Comparison of ENCODE assay signal across 8 cellular contexts in the genomic region with DNA sequence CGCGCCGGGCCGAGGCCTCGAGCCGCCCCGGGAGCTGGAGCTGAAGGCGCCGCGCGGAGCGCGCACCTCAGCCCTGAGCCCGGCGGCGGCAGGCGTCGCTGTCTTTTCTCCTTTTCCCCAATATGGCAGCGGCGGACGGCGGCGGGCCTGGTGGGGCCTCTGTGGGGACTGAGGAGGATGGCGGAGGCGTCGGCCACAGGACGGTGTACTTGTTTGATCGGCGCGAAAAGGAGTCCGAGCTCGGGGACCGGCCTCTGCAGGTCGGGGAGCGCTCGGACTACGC. TPM values are rescaled to one million over a fixed set of nuclear protein-coding genes. Genes with fewer than 3 reads are reported as not detected.
DNase-seq lines count a peak whose midpoint lies in the region; ATAC-seq, FAIRE-seq and TF ChIP-seq lines count a peak whose summit lies in the region.

No MANE protein-coding gene starts in this region.

- ATAC-seq in DND-41 (ENCODE audit: insufficient read depth, low read depth) (no peak; the same call in 2 of the 3 replicates), HG02840 (IDR thresholded peaks at IDR 0.05; ENCODE audit: low FRiP score, unreplicated experiment) (no peak)

- no peak for DNase-seq in DND-41
- no peak for DNase-seq in GM23248
- no peak for DNase-seq in PC-9
- no peak for DNase-seq in endothelial cell of umbilical vein (ENCODE audit: low read depth, low spot score)
- no peak for DNase-seq in osteocyte (ENCODE audit: extremely low spot score, unreplicated experiment)
- no peak for DNase-seq in NCI-H2029 treated with DMSO at 0.1 percent for 48 hours (lab: John Stamatoyannopoulos, UW)
- DNase-seq in kidney tubule cell (ENCODE audit: low spot score): no peak

- peak overlapping the region; percentile 91 for H3K4me3 Mint-ChIP-seq in osteocyte (ENCODE audit: unreplicated experiment)

- H4K20me1 ChIP-seq in DND-41 (ENCODE audit: insufficient read depth, low read length) (peaks cover 41% of the 10 kb centered on the region), GM23248 (ENCODE audit: insufficient read depth) (peaks cover 4% of the 10 kb centered on the region; the same call in 1 of the 2 replicates), PC-9 (ENCODE audit: insufficient read depth) (peaks cover 32% of the 10 kb centered on the region), endothelial cell of umbilical vein (replicated peaks; ENCODE audit: control insufficient read depth, extremely low read depth, insufficient read depth, low read length) (peaks cover 3% of the 10 kb centered on the region)

- dilution Hi-C loops in endothelial cell of umbilical vein (cut with MboI; ENCODE audit: extremely low pct_ligation_motif_present, low sequenced_read_pairs): no loop called here

- FAIRE-seq in endothelial cell of umbilical vein (lab: Jason Lieb, UNC): no peak

- TF ChIP-seq POLR2A in endothelial cell of umbilical vein (IDR thresholded peaks at IDR 0.05; ENCODE audit: low read depth, low read length): no peak

- no peaks in the 10 kb centered on the region for H3K9me3 Mint-ChIP-seq in osteocyte (ENCODE audit: unreplicated experiment)

- H3K27ac Mint-ChIP-seq in osteocyte (ENCODE audit: unreplicated experiment): peak overlapping the region; percentile 93

- H3K79me2 ChIP-seq in DND-41 (ENCODE audit: insufficient read depth, low read length) (peaks cover 53% of the 10 kb centered on the region), GM23248 (ENCODE audit: insufficient read depth) (peaks cover 51% of the 10 kb centered on the region), PC-9 (ENCODE audit: low read depth) (peaks cover 51% of the 10 kb centered on the region), endothelial cell of umbilical vein (ENCODE audit: control insufficient read depth, insufficient read depth, low read length) (peaks cover 50% of the 10 kb centered on the region)

- in situ Hi-C loops in GM23248 (cut with MboI): no loop called here

- peaks cover 29% of the 10 kb centered on the region for H3K4me1 Mint-ChIP-seq in osteocyte (ENCODE audit: unreplicated experiment)

- CTCF ChIA-PET in PC-9 (lab: Charles Lee): no interaction called here
- CTCF ChIA-PET in endothelial cell of umbilical vein (lab: Charles Lee): interaction anchor here (0.7 to 1.7 kb wide), 4 partner anchors 15 to 108 kb away, joined by 3 to 6 read pairs (median 4); no protein-coding TSS in a partner anchor

- H3K4me2 ChIP-seq in DND-41 (ENCODE audit: insufficient read depth, low read length): peak overlapping the region; percentile 79
- H3K4me2 ChIP-seq in GM23248 (ENCODE audit: unreplicated experiment): peak overlapping the region; percentile 89
- peak overlapping the region; percentile 97 for H3K4me2 ChIP-seq in PC-9
- H3K4me2 ChIP-seq in endothelial cell of umbilical vein (ENCODE audit: insufficient read depth, low read length): peak overlapping the region; percentile 97

- POLR2A ChIA-PET in PC-9 (lab: Charles Lee; ENCODE audit: unreplicated experiment) (interaction anchor here (0.6 to 0.7 kb wide), 3 partner anchors 364 to 1985 kb away, joined by 3 to 6 read pairs (median 3); no protein-coding TSS in a partner anchor), endothelial cell of umbilical vein (lab: Charles Lee) (interaction anchor here (0.8 kb wide), 1 partner anchor 51 kb away, joined by 3 read pairs; no protein-coding TSS in a partner anchor)

- H3K27me3 ChIP-seq in DND-41 (ENCODE audit: insufficient read depth, low read length, poor library complexity): no peaks in the 10 kb centered on the region
- no peaks in the 10 kb centered on the region for H3K27me3 ChIP-seq in GM23248 (replicated peaks; ENCODE audit: insufficient read depth)
- H3K27me3 ChIP-seq in PC-9 (ENCODE audit: insufficient read depth, low read depth): no peaks in the 10 kb centered on the region
- peaks cover 0 to 3% of the 10 kb centered on the region in 2 experiments for H3K27me3 ChIP-seq in endothelial cell of umbilical vein (ENCODE audit: control insufficient read depth in 2 of 2, insufficient read depth in 2 of 2, low read length in 2 of 2)

- no peaks in the 10 kb centered on the region for H3K9me1 ChIP-seq in endothelial cell of umbilical vein (replicated peaks; ENCODE audit: control insufficient read depth, extremely low read depth, insufficient read depth, low read length)

- peak overlapping the region; percentile 97 for H3K9ac ChIP-seq in DND-41 (ENCODE audit: low read depth, low read length)
- H3K9ac ChIP-seq in GM23248: peak overlapping the region; percentile 93
- H3K9ac ChIP-seq in endothelial cell of umbilical vein (replicated peaks; ENCODE audit: extremely low read depth, insufficient read depth, low read length): peak overlapping the region; percentile 96

- H3K36me3 ChIP-seq in DND-41 (ENCODE audit: insufficient read depth, low read length): peaks cover 12% of the 10 kb centered on the region; the same call in 1 of the 2 replicates
- no peaks in the 10 kb centered on the region for H3K36me3 ChIP-seq in GM23248 (ENCODE audit: low read depth)
- no peaks in the 10 kb centered on the region for H3K36me3 ChIP-seq in PC-9 (ENCODE audit: low read depth)
- H3K36me3 ChIP-seq in endothelial cell of umbilical vein (ENCODE audit: control insufficient read depth in 2 of 2, extremely low read depth in 1 of 2, insufficient read depth in 2 of 2, low read length in 2 of 2): no peaks in the 10 kb centered on the region

- peaks cover 2% of the 10 kb centered on the region for H3K36me3 Mint-ChIP-seq in osteocyte (ENCODE audit: unreplicated experiment)

- H3K4me3 ChIP-seq in DND-41 (ENCODE audit: low read depth in 1 of 2, low read length in 2 of 2) (peak overlapping the region; percentile 44 to 71), GM23248 (peak overlapping the region; percentile 80), PC-9 (peak overlapping the region; percentile 74), endothelial cell of umbilical vein (replicated peaks in 1 of 3; ENCODE audit: insufficient read depth in 1 of 3, low read depth in 1 of 3, low read length in 3 of 3) (peak overlapping the region; percentile 60 to 99 (median 78))

- H3K4me1 ChIP-seq in DND-41 (ENCODE audit: insufficient read depth, low read length) (peaks cover 33% of the 10 kb centered on the region), GM23248 (ENCODE audit: insufficient read depth) (peaks cover 23% of the 10 kb centered on the region), PC-9 (replicated peaks; ENCODE audit: insufficient read depth) (peaks cover 50% of the 10 kb centered on the region), endothelial cell of umbilical vein (ENCODE audit: control insufficient read depth, extremely low read depth, insufficient read depth, low read length) (peaks cover 32% of the 10 kb centered on the region)

- H3K27ac ChIP-seq in DND-41 (ENCODE audit: low read length) (peak overlapping the region; percentile 89), GM23248 (peak overlapping the region; percentile 82), PC-9 (peak overlapping the region; percentile 83), endothelial cell of umbilical vein (ENCODE audit: insufficient read depth, low read depth, low read length) (peak overlapping the region; percentile 90)

- intact Hi-C loops in PC-9 (cut with micrococcal nuclease; ENCODE audit: unreplicated experiment) (loop anchor here (2.0 kb wide), 1 partner anchor 85 kb away; a partner anchor contains a TSS), endothelial cell of umbilical vein (cut with micrococcal nuclease) (loop anchor here (1.0 to 10.0 kb wide), 6 partner anchors 19 to 591 kb away; a partner anchor contains a TSS)

- H3F3A ChIP-seq in GM23248 (ENCODE audit: insufficient read depth) (peaks cover 15% of the 10 kb centered on the region), PC-9 (ENCODE audit: insufficient read depth, low read depth) (0 out of 2 replicates have a peak, but pooled peaks cover 11% of the 10 kb centered on the region)

- H3K9me2 ChIP-seq in GM23248 (ENCODE audit: insufficient read depth) (no peaks in the 10 kb centered on the region), PC-9 (ENCODE audit: insufficient read depth) (no peaks in the 10 kb centered on the region)

- TF ChIP-seq CTCF in DND-41 (IDR thresholded peaks at IDR 0.05; ENCODE audit: borderline replicate concordance, extremely low read depth, low read length, poor library complexity, severe bottlenecking): no peak
- no peak for TF ChIP-seq CTCF in PC-9 (conservative IDR thresholded peaks at IDR 0.05)
- no peak for TF ChIP-seq CTCF in endothelial cell of umbilical vein (IDR thresholded peaks at IDR 0.05; ENCODE audit: extremely low read depth in 1 of 2, insufficient read depth in 1 of 2, low read depth in 1 of 2, low read length in 2 of 2)
- no peak for TF ChIP-seq CTCF in osteocyte (IDR thresholded peaks at IDR 0.05)

- BruUV-seq in PC-9 (replicated peaks; lab: Mats Ljungman, UMichigan) (no TSS peak), endothelial cell of umbilical vein (replicated peaks; lab: Mats Ljungman, UMichigan) (no TSS peak)

- peaks cover 2% of the 10 kb centered on the region for H3K27me3 Mint-ChIP-seq in osteocyte (ENCODE audit: unreplicated experiment)

- H3K9me3 ChIP-seq in DND-41 (ENCODE audit: insufficient read depth, low read length, severe bottlenecking) (no peaks in the 10 kb centered on the region), GM23248 (ENCODE audit: low read depth) (no peaks in the 10 kb centered on the region), PC-9 (ENCODE audit: insufficient read depth, low read depth) (no peaks in the 10 kb centered on the region), endothelial cell of umbilical vein (replicated peaks; ENCODE audit: control insufficient read depth, insufficient read depth, low read length) (no peaks in the 10 kb centered on the region)

- H2AFZ ChIP-seq in DND-41 (ENCODE audit: low read depth, low read length) (peak overlapping the region; percentile 72), GM23248 (peak overlapping the region; percentile 84), PC-9 (peak overlapping the region; percentile 91), endothelial cell of umbilical vein (ENCODE audit: low read depth, low read length) (peak overlapping the region; percentile 92)

- WGBS in GM23248 (ENCODE audit: low coverage in 1 of 2, low lambda C conversion rate in 2 of 2, missing lambda C conversion rate in 2 of 2), 2 experiments: 0 to 3% methylated on average over 29 to 35 of the region's 37 CpGs

TF ChIP-seq in endothelial cell of umbilical vein, 7 proteins besides CTCF, POLR2A, EP300 and RAD21:
- TF ChIP-seq FOS (IDR thresholded peaks at IDR 0.05; ENCODE audit: borderline replicate concordance, insufficient read depth, low read length): no peak

RNA-seq across cellular contexts. Expression of a gene that starts 0.4 kb away (rescaled TPM):
- 34.0 and 38.8 TPM in 2 replicates for total RNA-seq in GM23248 (2014; rRNA removed; shearing (Covaris generic))
- polyA plus RNA-seq in GM23248 (2016; fragmentation: Nextera tagmentation; extraction: Ambion mirVana) (4.4 and 6.4 TPM in 2 replicates), endothelial cell of umbilical vein (4.6 and 7.4 TPM in 2 replicates)
- total RNA-seq in PC-9 (2021) (44.9 and 73.7 TPM in 2 replicates), endothelial cell of umbilical vein (36.2 and 39.9 TPM in 2 replicates), osteocyte (55.8 and 58.1 TPM in 2 replicates)
- polyA plus RNA-seq in endothelial cell of umbilical vein (2011; cell fraction: cytosol; rRNA removed): 8.4 and 9.7 TPM in 2 replicates
- 31.6 and 42.1 TPM in 2 replicates for polyA plus RNA-seq in endothelial cell of umbilical vein (2011; cell fraction: nucleus; rRNA removed)
- polyA plus RNA-seq in endothelial cell of umbilical vein (2012): 14.2 and 17.7 TPM in 2 replicates
- polyA minus RNA-seq in endothelial cell of umbilical vein: 34.5 and 41.3 TPM in 2 replicates
- 35.9 TPM for polyA minus RNA-seq in endothelial cell of umbilical vein (2011; cell fraction: cytosol; rRNA and poly(A)+ RNA removed)
- 106 and 128 TPM in 2 replicates for polyA minus RNA-seq in endothelial cell of umbilical vein (2011; cell fraction: nucleus; rRNA and poly(A)+ RNA removed)
